22 cellular contexts compared by ENCODE assay signal in genomic region chr1:238606457-238606856, GRCh38.
"Had no signal": no experiment of that assay in that cellular context is flagged by ENCODE, and none has a peak within 500 bp of the region (broad histone marks: within the 10 kb centered on the region; RNA-seq: fewer than 3 reads in every experiment).

No MANE protein-coding gene starts in this region.

- H3K4me1 Mint-ChIP-seq: immature natural killer cell, memory B cell, T-cell had no signal

- H3K4me3 ChIP-seq: ascending aorta, esophagus muscularis mucosa, mucosa of descending colon, tibial artery had no signal

- H3K9me3 ChIP-seq: ascending aorta, esophagus muscularis mucosa, mucosa of descending colon, neutrophil, tibial artery had no signal

- H3K36me3 ChIP-seq: ascending aorta, esophagus muscularis mucosa, neutrophil, tibial artery had no signal

- H3K27me3 Mint-ChIP-seq: activated CD8-positive, alpha-beta T cell treated with anti-CD3 and anti-CD28 coated beads for 36 hours; memory B cell; naive B cell; T-cell had no signal

- H3K9ac ChIP-seq: parathyroid adenoma had no signal

- ATAC-seq: activated CD8-positive, alpha-beta T cell treated with anti-CD3 and anti-CD28 coated beads for 36 hours; activated T-cell treated with anti-CD3 and anti-CD28 coated beads, Interleukin-2, amount 50 U/mL, for 4 hours; left ventricle myocardium superior; mucosa of descending colon; sciatic nerve; T-cell had no signal

- H3K4me3 Mint-ChIP-seq: activated CD8-positive, alpha-beta T cell treated with anti-CD3 and anti-CD28 coated beads for 36 hours; activated T-cell treated with anti-CD3 and anti-CD28 coated beads, Interleukin-2, amount 50 U/mL, for 4 hours; immature natural killer cell; memory B cell; T-cell had no signal

- H3K79me2 ChIP-seq: parathyroid adenoma had no signal

- H3K36me3 Mint-ChIP-seq: memory B cell, naive B cell, T-cell had no signal

- H3K4me1 ChIP-seq: ascending aorta, esophagus muscularis mucosa, parathyroid adenoma had no signal

- H3K27ac ChIP-seq: ascending aorta, esophagus muscularis mucosa, neutrophil, parathyroid adenoma, tibial artery had no signal

- DNase-seq: activated CD4-positive, alpha-beta T cell treated with anti-CD3 and anti-CD28 coated beads for 48 hours; activated CD4-positive, CD25-positive, alpha-beta regulatory T cell; activated CD8-positive, alpha-beta memory T cell treated with anti-CD3 and anti-CD28 coated beads, Interleukin-2, amount 50 U/mL, for 4 hours; activated CD8-positive, alpha-beta T cell treated with anti-CD3 and anti-CD28 coated beads for 36 hours; activated effector memory CD4-positive, alpha-beta T cell treated with anti-CD3 and anti-CD28 coated beads, Interleukin-2, amount 50 U/mL, for 16 hours; activated naive CD4-positive, alpha-beta T cell treated with anti-CD3 and anti-CD28 coated beads, Interleukin-2, amount 50 U/mL, for 16 hours; activated T-cell treated with anti-CD3 and anti-CD28 coated beads, Interleukin-2, amount 50 U/mL, for 4 hours; effector CD4-positive, alpha-beta T cell; immature natural killer cell; left ventricle myocardium superior; mucosa of descending colon; naive B cell; stimulated activated CD4-positive, alpha-beta T cell treated with anti-CD3 and anti-CD28 coated beads, Interleukin-4, amount 100 ng/mL, for 4 hours; stimulated activated naive CD4-positive, alpha-beta T cell; T-cell; tibial artery had no signal

- H2AFZ ChIP-seq: parathyroid adenoma had no signal

- H3K27ac Mint-ChIP-seq: activated CD8-positive, alpha-beta T cell treated with anti-CD3 and anti-CD28 coated beads for 36 hours; immature natural killer cell; memory B cell; naive B cell; T-cell had no signal

- H3K27me3 ChIP-seq: ascending aorta, esophagus muscularis mucosa, neutrophil, tibial artery had no signal
